ENCODE assay signal across 31 cellular contexts in the genomic region with DNA sequence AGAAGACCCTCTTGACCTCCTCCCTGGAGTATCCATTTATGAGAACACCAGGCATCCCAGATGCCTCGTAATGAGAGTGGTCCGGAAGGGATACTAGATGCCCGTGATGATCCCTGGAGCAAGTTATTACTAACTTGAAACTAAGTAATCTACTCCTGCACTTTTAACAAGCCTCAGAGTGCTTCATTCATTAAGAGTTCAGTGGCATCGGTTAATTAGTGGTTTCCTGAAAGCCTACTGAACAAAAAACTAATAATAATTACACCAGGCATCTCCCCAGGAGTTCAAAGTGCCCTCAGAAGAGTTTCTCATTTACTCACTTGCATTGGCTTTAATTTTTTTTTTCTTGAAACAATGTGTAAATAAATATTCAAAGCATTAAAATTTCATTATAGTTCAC. TPM values are rescaled to one million over a fixed set of nuclear protein-coding genes. Genes with fewer than 3 reads are reported as not detected.
"Had no signal": no experiment of that assay in that cellular context is flagged by ENCODE, and none has a peak within 500 bp of the region (broad histone marks: within the 10 kb centered on the region; RNA-seq: fewer than 3 reads in every experiment).

No MANE protein-coding gene starts in this region.

- H3K27ac ChIP-seq: colonic mucosa, coronary artery, dorsolateral prefrontal cortex, epithelial cell of prostate, esophagus muscularis mucosa, esophagus squamous epithelium, foreskin keratinocyte, gastrocnemius medialis, gastroesophageal sphincter, heart left ventricle, heart right ventricle, hepatocyte had no signal

- H3K4me1 ChIP-seq: colonic mucosa, esophagus muscularis mucosa, esophagus squamous epithelium, foreskin keratinocyte, gastrocnemius medialis, gastroesophageal sphincter, heart left ventricle, heart right ventricle had no signal

- H3K27me3 ChIP-seq: colonic mucosa, dorsolateral prefrontal cortex, esophagus muscularis mucosa, esophagus squamous epithelium, foreskin keratinocyte, gastrocnemius medialis, gastroesophageal sphincter, heart left ventricle, heart right ventricle, hepatocyte had no signal

- H3K9me3 ChIP-seq: colonic mucosa had no signal

- DNase-seq: colonic mucosa; cortex of kidney; dermis blood vessel endothelial cell; dorsolateral prefrontal cortex; effector CD8-positive, alpha-beta T cell; effector memory CD4-positive, alpha-beta T cell; effector memory CD8-positive, alpha-beta T cell; endodermal cell; erythroblast; esophagus squamous epithelium; foreskin fibroblast; foreskin keratinocyte; foreskin melanocyte; gastrocnemius medialis; glutamatergic neuron; head of caudate nucleus; heart left ventricle; heart right ventricle; hippocampal formation had no signal

- H2AFZ ChIP-seq: hepatocyte had no signal

- FAIRE-seq: endometrium, endothelial cell of umbilical vein, frontal cortex had no signal

- H3K4me2 ChIP-seq: hepatocyte had no signal

- H3K36me3 ChIP-seq: colonic mucosa, esophagus muscularis mucosa, esophagus squamous epithelium, gastrocnemius medialis, gastroesophageal sphincter, heart left ventricle, heart right ventricle had no signal

- H3K4me3 ChIP-seq: colonic mucosa, coronary artery, dorsolateral prefrontal cortex, esophagus muscularis mucosa, esophagus squamous epithelium, gastrocnemius medialis, gastroesophageal sphincter, heart left ventricle, heart right ventricle, hepatocyte had no signal

- H3K79me2 ChIP-seq: hepatocyte had no signal

- ATAC-seq: effector memory CD8-positive, alpha-beta T cell; esophagus mucosa; foreskin keratinocyte; gastrocnemius medialis; gastroesophageal sphincter; heart left ventricle; heart right ventricle had no signal

RNA-seq across cellular contexts. Expression of a gene that starts 28.2 kb away (rescaled TPM):
- total RNA-seq: colonic mucosa, dermis blood vessel endothelial cell, endodermal cell, endothelial cell of umbilical vein, epithelial cell of proximal tubule, esophagus mucosa, esophagus muscularis mucosa, esophagus squamous epithelium, fibroblast of villous mesenchyme, gastrocnemius medialis, glomerular endothelial cell, hepatocyte had no signal
- polyA plus RNA-seq: endothelial cell of umbilical vein, foreskin keratinocyte, heart left ventricle had no signal
